In genomic region chr12:6188954-6189353, GRCh38 we compare ENCODE assay signal across 1 cellular context.
TF ChIP-seq lines count a peak whose summit lies in the region.

No MANE protein-coding gene starts in this region.

TF ChIP-seq in WTC11, 78 proteins besides CTCF, POLR2A, EP300 and RAD21 (continued from another document):
- TF ChIP-seq, protein P1, sequence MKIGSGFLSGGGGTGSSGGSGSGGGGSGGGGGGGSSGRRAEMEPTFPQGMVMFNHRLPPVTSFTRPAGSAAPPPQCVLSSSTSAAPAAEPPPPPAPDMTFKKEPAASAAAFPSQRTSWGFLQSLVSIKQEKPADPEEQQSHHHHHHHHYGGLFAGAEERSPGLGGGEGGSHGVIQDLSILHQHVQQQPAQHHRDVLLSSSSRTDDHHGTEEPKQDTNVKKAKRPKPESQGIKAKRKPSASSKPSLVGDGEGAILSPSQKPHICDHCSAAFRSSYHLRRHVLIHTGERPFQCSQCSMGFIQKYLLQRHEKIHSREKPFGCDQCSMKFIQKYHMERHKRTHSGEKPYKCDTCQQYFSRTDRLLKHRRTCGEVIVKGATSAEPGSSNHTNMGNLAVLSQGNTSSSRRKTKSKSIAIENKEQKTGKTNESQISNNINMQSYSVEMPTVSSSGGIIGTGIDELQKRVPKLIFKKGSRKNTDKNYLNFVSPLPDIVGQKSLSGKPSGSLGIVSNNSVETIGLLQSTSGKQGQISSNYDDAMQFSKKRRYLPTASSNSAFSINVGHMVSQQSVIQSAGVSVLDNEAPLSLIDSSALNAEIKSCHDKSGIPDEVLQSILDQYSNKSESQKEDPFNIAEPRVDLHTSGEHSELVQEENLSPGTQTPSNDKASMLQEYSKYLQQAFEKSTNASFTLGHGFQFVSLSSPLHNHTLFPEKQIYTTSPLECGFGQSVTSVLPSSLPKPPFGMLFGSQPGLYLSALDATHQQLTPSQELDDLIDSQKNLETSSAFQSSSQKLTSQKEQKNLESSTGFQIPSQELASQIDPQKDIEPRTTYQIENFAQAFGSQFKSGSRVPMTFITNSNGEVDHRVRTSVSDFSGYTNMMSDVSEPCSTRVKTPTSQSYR (CRISPR knock-in tag; IDR thresholded peaks at IDR 0.05): no peak
- TF ChIP-seq RORB (CRISPR knock-in tag; IDR thresholded peaks at IDR 0.05): no peak
- TF ChIP-seq ZNF317 (CRISPR knock-in tag; IDR thresholded peaks at IDR 0.05; ENCODE audit: borderline replicate concordance, low read depth): no peak
- TF ChIP-seq NFYB (CRISPR knock-in tag; conservative IDR thresholded peaks at IDR 0.05; ENCODE audit: low read depth): no peak
